Comparison of ENCODE assay signal across 1 cellular context in the genomic region with DNA sequence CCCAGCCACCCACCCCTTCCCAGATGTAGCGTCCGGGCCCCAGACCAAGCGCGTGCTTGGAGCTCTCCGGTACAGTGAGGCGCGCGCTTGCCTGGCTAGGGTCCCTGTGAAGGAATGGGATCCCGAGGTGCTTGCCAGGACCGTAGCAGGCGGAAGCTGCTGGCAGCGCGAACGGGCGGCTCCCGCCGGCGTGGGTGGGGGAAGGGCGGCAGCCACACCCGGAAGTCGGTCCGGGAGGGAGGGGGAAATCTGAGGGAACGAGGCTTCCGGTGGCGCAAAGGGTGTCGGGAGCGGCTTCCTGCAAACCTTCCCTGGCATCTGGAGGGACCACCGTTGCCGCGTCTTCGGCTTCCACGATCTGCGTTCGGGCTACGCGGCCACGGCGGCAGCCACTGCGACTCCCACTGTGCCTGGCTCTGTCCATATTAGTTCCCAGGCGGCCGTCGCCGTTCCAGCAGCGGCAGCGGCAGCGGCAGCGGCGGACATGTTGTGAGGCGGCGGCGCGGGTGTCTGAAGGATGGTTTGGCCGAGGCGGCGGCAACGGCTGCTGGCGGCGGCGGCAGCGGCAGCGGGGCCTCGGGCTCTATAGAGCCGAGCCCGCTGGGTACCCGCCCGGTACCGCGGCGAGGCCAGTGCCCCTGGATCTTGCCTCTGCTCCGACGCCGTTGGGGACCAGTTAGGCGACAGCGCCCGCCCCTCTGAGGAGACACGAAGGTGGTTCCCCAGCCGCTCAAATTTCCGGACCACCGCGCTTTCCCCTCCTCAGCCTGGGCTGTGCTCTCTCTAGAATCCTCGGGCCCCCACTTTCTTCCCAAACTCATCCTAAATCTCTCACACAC.
TF ChIP-seq lines count a peak whose summit lies in the region.

DR1 (plus strand) TSS at position 275 of the 839 bp plus-strand sequence. CDS start 739 bp downstream, outside the sequence.

TF ChIP-seq in IMR-90, 13 proteins besides CTCF, POLR2A, EP300 and RAD21 (continued from another document):
- TF ChIP-seq RCOR1 (IDR thresholded peaks at IDR 0.05; ENCODE audit: insufficient replicate concordance, low read length) (peak; percentile 64), CEBPB (IDR thresholded peaks at IDR 0.05; ENCODE audit: low read depth, low read length) (no peak), MAFK (IDR thresholded peaks at IDR 0.05; ENCODE audit: low read depth, low read length) (no peak), USF2 (IDR thresholded peaks at IDR 0.05; ENCODE audit: low read depth, low read length) (no peak)
- TF ChIP-seq, protein P1, sequence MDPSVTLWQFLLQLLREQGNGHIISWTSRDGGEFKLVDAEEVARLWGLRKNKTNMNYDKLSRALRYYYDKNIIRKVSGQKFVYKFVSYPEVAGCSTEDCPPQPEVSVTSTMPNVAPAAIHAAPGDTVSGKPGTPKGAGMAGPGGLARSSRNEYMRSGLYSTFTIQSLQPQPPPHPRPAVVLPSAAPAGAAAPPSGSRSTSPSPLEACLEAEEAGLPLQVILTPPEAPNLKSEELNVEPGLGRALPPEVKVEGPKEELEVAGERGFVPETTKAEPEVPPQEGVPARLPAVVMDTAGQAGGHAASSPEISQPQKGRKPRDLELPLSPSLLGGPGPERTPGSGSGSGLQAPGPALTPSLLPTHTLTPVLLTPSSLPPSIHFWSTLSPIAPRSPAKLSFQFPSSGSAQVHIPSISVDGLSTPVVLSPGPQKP (IDR thresholded peaks at IDR 0.05; ENCODE audit: borderline replicate concordance, low read depth, low read length) = peak; percentile 45; the same call in 1 of the 2 replicates
